In the genomic region with DNA sequence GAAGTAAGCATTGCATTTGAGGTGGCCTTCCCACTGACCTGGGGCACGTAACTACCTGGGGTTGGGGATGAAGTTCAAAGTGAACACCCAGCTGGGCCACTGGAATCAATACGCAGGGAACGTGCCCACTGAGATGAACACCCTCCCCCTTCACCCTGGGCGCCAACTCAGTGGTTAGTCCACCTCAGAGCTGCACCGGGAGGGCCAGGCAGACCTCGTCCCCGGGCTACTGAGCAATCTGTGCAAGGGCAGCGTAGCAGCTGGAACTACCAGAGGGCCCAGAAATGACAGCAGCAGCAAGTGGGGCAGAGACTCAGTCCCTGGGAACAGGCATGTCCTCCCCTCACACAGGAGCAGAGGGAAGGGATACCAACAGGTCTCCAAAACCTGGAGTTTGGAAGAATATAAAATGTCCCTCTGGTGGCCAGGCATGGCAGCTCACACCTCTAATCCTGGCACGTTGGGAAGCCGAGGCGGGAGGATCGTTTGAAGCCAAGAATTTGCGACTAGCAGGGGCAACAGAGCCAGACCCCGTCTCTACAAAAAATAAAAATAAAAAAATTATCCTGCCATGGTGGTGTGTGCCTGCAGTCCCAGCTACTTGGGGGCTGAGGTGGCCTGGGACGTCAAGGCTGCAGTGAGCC, we compare ENCODE assay signal across 13 cellular contexts.
DNase-seq lines count a peak whose midpoint lies in the region; ATAC-seq and TF ChIP-seq lines count a peak whose summit lies in the region.
"Had no signal": no experiment of that assay in that cellular context is flagged by ENCODE, and none has a peak within 500 bp of the region (broad histone marks: within the 10 kb centered on the region; RNA-seq: fewer than 3 reads in every experiment).

No MANE protein-coding gene starts in this region.

- BruUV-seq in PC-9 (replicated peaks; lab: Mats Ljungman, UMichigan): no TSS peak

- POLR2A ChIA-PET in PC-9 (lab: Charles Lee; ENCODE audit: unreplicated experiment): no interaction called here

- H3K79me2 ChIP-seq in GM23338 (replicated peaks; ENCODE audit: insufficient read depth) (no peaks in the 10 kb centered on the region), PC-9 (ENCODE audit: low read depth) (no peaks in the 10 kb centered on the region)

- H3K27ac Mint-ChIP-seq in GM23338: no peak overlapping the region
- H3K27ac Mint-ChIP-seq: activated naive CD8-positive, alpha-beta T cell treated with anti-CD3 and anti-CD28 coated beads, Interleukin-2, amount 50 U/mL, for 24 hours had no signal

- H3K36me3 ChIP-seq in GM23338 (ENCODE audit: insufficient read depth): no peaks in the 10 kb centered on the region
- no peaks in the 10 kb centered on the region for H3K36me3 ChIP-seq in PC-9 (ENCODE audit: low read depth)
- H3K36me3 ChIP-seq: thyroid gland had no signal

- H3K27ac ChIP-seq in GM23338 (ENCODE audit: low read depth) (no peak overlapping the region), PC-9 (no peak overlapping the region)
- H3K27ac ChIP-seq: thyroid gland had no signal

- no peak overlapping the region for H3K4me3 ChIP-seq in GM23338
- no peak overlapping the region for H3K4me3 ChIP-seq in PC-9
- H3K4me3 ChIP-seq in epithelial cell of esophagus (ENCODE audit: low read length): no peak overlapping the region
- H3K4me3 ChIP-seq: lung, thyroid gland had no signal

- peaks cover 1% of the 10 kb centered on the region; the same call in 1 of the 3 replicates for H3K4me1 Mint-ChIP-seq in GM23338

- H3K4me1 ChIP-seq in GM23338 (ENCODE audit: insufficient read depth) (no peaks in the 10 kb centered on the region), PC-9 (replicated peaks; ENCODE audit: insufficient read depth) (peaks cover 30% of the 10 kb centered on the region)
- H3K4me1 ChIP-seq: thyroid gland had no signal

- no peaks in the 10 kb centered on the region for H3K9me3 ChIP-seq in PC-9 (ENCODE audit: insufficient read depth, low read depth)
- H3K9me3 ChIP-seq: thyroid gland had no signal

- peak; percentile 70 for DNase-seq in GM23338 (ENCODE audit: low spot score)
- DNase-seq in PC-9: no peak
- DNase-seq in epithelial cell of esophagus (ENCODE audit: low read depth): no peak
- peak; percentile 72 for DNase-seq in posterior vena cava (ENCODE audit: low spot score)
- DNase-seq in SW 1271 (lab: John Stamatoyannopoulos, UW): no peak
- DNase-seq: activated naive CD8-positive, alpha-beta T cell treated with anti-CD3 and anti-CD28 coated beads, Interleukin-2, amount 50 U/mL, for 24 hours; activated T-cell treated with anti-CD3 and anti-CD28 coated beads, Interleukin-2, amount 50 U/mL, for 1 hour; NCI-H2081 treated with DMSO at 0.1 percent for 48 hours; stimulated activated CD4-positive, alpha-beta T cell treated with anti-CD3 and anti-CD28 coated beads, Interleukin-12 subunit alpha, Interleukin-12 subunit beta, amount 100 ng/mL, for 4 hours; thyroid gland had no signal

- no peak overlapping the region for H2AFZ ChIP-seq in GM23338
- no peak overlapping the region for H2AFZ ChIP-seq in PC-9

- peak; percentile 48 to 49 for TF ChIP-seq CTCF in GM23338 (conservative IDR thresholded peaks at IDR 0.05; ENCODE audit: low read depth in 2 of 2)
- peak; percentile 28; the same call in 1 of the 2 replicates for TF ChIP-seq CTCF in PC-9 (conservative IDR thresholded peaks at IDR 0.05)
- peak; percentile 21 for TF ChIP-seq CTCF in epithelial cell of esophagus (IDR thresholded peaks at IDR 0.05; ENCODE audit: insufficient read depth, low read depth, low read length, missing control alignments)

- intact Hi-C loops in PC-9 (cut with micrococcal nuclease; ENCODE audit: unreplicated experiment) (loop anchor here (10.0 kb wide), 4 partner anchors 73 to 493 kb away; a partner anchor contains a TSS), posterior vena cava (cut with DNase I) (no loop called here)

- peak; percentile 43 for ATAC-seq in GM23338
- no peak for ATAC-seq in HG02852 (IDR thresholded peaks at IDR 0.05; ENCODE audit: unreplicated experiment)
- ATAC-seq in HG03432 (IDR thresholded peaks at IDR 0.05; ENCODE audit: unreplicated experiment): no peak
- ATAC-seq: activated naive CD8-positive, alpha-beta T cell treated with anti-CD3 and anti-CD28 coated beads, Interleukin-2, amount 50 U/mL, for 24 hours had no signal

- H3K27me3 Mint-ChIP-seq in GM23338 (ENCODE audit: insufficient read depth, low read depth, poor library complexity): peaks cover 16% of the 10 kb centered on the region
- H3K27me3 Mint-ChIP-seq: activated naive CD8-positive, alpha-beta T cell treated with anti-CD3 and anti-CD28 coated beads, Interleukin-2, amount 50 U/mL, for 24 hours had no signal

- H3K27me3 ChIP-seq in GM23338 (ENCODE audit: insufficient read depth) (no peaks in the 10 kb centered on the region), PC-9 (ENCODE audit: insufficient read depth, low read depth) (no peaks in the 10 kb centered on the region)
- H3K27me3 ChIP-seq: thyroid gland had no signal

- H3K9me2 ChIP-seq in GM23338 (ENCODE audit: insufficient read depth): no peaks in the 10 kb centered on the region
- no peaks in the 10 kb centered on the region for H3K9me2 ChIP-seq in PC-9 (ENCODE audit: insufficient read depth)

- no peak overlapping the region for H3K4me2 ChIP-seq in GM23338
- H3K4me2 ChIP-seq in PC-9: no peak overlapping the region

- no peak overlapping the region for H3K4me3 Mint-ChIP-seq in GM23338
- H3K4me3 Mint-ChIP-seq: activated naive CD8-positive, alpha-beta T cell treated with anti-CD3 and anti-CD28 coated beads, Interleukin-2, amount 50 U/mL, for 24 hours had no signal

- no peaks in the 10 kb centered on the region for H3F3A ChIP-seq in GM23338 (replicated peaks; ENCODE audit: low read depth)
- peaks cover 10% of the 10 kb centered on the region; the same call in 1 of the 2 replicates for H3F3A ChIP-seq in PC-9 (ENCODE audit: insufficient read depth, low read depth)

- H3K9me3 Mint-ChIP-seq in GM23338: no peaks in the 10 kb centered on the region
- H3K9me3 Mint-ChIP-seq: activated naive CD8-positive, alpha-beta T cell treated with anti-CD3 and anti-CD28 coated beads, Interleukin-2, amount 50 U/mL, for 24 hours had no signal

- no peaks in the 10 kb centered on the region for H3K36me3 Mint-ChIP-seq in GM23338 (ENCODE audit: low read depth)

- no peaks in the 10 kb centered on the region for H4K20me1 ChIP-seq in GM23338 (replicated peaks; ENCODE audit: insufficient read depth)
- no peaks in the 10 kb centered on the region for H4K20me1 ChIP-seq in PC-9 (ENCODE audit: insufficient read depth)

- CTCF ChIA-PET in PC-9 (lab: Charles Lee): no interaction called here

TF ChIP-seq in GM23338, 12 proteins besides CTCF, POLR2A, EP300 and RAD21:
- TF ChIP-seq EZH2 (IDR thresholded peaks at IDR 0.05; ENCODE audit: low read depth, unreplicated experiment): no peak

Comparison
In these comparisons a context has a peak if more than half of its experiments do, and no peak if none do; other contexts are left out.
1. DNase-seq: peak in GM23338 (single experiment) and posterior vena cava (single experiment); none in PC-9 (0 of 2), epithelial cell of esophagus (single experiment) and SW 1271 (0 of 2).
2. Peak in every context shown above with its lines, with median percentiles within 50 percentile points of each other: CTCF ChIP-seq.